1 cellular context compared by ENCODE assay signal in the genomic region with DNA sequence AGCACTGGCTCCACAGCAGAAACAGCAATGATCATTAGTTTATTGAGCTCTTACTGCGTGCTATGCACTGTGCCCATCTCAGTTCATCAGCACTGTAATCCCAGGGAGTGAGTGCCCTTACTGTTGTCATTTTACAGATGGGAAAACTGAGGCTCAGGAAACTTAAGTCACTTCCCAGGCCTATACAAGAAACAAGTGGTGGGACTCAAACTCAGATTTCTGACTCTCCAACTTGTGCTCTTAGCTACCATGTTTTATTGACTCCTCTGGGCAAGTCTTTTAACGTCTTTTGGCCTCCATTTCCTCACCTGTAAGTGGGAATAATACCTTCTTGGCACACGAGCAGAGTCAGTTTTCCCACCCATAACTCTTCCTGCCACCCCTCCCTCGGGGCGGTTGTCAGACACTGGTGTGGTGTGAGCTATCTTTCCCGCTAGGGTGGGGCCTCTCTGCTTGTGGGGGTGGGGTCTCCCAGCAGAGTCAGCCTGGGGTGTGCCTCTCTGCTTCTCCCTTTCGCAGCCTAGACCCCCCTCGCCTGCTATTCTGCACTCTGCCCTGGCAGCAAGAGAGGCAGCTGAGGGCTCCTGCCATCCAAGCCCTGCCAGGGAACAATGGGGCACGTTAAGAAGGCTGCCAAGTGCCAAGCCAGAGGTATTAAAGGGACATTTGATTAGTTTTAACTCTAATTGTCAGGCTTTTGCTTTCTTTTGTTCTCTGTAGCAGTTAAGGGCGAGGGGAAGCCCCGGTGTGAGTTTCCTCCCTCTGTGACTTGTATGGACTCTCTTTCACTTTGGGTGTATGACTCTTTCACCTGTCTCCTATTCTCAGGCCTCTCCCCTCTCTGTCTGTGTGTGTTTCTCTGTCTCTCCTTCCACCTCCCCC.
TF ChIP-seq lines count a peak whose summit lies in the region.

No MANE protein-coding gene starts in this region.

TF ChIP-seq in K562, 482 proteins besides CTCF, POLR2A, EP300 and RAD21 (continued from another document):
- TF ChIP-seq, protein P1, sequence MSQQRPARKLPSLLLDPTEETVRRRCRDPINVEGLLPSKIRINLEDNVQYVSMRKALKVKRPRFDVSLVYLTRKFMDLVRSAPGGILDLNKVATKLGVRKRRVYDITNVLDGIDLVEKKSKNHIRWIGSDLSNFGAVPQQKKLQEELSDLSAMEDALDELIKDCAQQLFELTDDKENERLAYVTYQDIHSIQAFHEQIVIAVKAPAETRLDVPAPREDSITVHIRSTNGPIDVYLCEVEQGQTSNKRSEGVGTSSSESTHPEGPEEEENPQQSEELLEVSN (IDR thresholded peaks at IDR 0.05; ENCODE audit: borderline replicate concordance in 1 of 2, extremely low read depth in 1 of 2, insufficient read depth in 1 of 2, insufficient read length in 1 of 2, low read depth in 1 of 2, low read length in 1 of 2, poor library complexity in 1 of 2, severe bottlenecking in 1 of 2) = peak in 1 of 2 experiments; percentile 40
- TF ChIP-seq ATF7 (IDR thresholded peaks at IDR 0.05) (no peak), GABPB2 (CRISPR knock-in tag; conservative IDR thresholded peaks at IDR 0.05) (no peak), ETS2 (tag; IDR thresholded peaks at IDR 0.05; ENCODE audit: borderline replicate concordance, poor library complexity, severe bottlenecking) (no peak), MAFK (IDR thresholded peaks at IDR 0.05; ENCODE audit: low read length) (no peak), TAF15 (IDR thresholded peaks at IDR 0.05; ENCODE audit: low read depth, low read length) (no peak), MTA3 (IDR thresholded peaks at IDR 0.05; ENCODE audit: borderline replicate concordance) (no peak; the same call in 1 of the 2 replicates)
- TF ChIP-seq, protein P2, sequence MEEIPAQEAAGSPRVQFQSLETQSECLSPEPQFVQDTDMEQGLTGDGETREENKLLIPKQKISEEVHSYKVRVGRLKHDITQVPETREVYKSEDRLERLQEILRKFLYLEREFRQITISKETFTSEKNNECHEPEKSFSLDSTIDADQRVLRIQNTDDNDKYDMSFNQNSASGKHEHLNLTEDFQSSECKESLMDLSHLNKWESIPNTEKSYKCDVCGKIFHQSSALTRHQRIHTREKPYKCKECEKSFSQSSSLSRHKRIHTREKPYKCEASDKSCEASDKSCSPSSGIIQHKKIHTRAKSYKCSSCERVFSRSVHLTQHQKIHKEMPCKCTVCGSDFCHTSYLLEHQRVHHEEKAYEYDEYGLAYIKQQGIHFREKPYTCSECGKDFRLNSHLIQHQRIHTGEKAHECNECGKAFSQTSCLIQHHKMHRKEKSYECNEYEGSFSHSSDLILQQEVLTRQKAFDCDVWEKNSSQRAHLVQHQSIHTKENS (CRISPR knock-in tag; IDR thresholded peaks at IDR 0.05) = no peak
- TF ChIP-seq, protein P3, sequence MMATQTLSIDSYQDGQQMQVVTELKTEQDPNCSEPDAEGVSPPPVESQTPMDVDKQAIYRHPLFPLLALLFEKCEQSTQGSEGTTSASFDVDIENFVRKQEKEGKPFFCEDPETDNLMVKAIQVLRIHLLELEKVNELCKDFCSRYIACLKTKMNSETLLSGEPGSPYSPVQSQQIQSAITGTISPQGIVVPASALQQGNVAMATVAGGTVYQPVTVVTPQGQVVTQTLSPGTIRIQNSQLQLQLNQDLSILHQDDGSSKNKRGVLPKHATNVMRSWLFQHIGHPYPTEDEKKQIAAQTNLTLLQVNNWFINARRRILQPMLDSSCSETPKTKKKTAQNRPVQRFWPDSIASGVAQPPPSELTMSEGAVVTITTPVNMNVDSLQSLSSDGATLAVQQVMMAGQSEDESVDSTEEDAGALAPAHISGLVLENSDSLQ (IDR thresholded peaks at IDR 0.05) = peak; percentile 89
- TF ChIP-seq, protein P4, sequence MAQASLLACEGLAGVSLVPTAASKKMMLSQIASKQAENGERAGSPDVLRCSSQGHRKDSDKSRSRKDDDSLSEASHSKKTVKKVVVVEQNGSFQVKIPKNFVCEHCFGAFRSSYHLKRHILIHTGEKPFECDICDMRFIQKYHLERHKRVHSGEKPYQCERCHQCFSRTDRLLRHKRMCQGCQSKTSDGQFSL (CRISPR knock-in tag; IDR thresholded peaks at IDR 0.05) = no peak
- TF ChIP-seq, protein P4 (tag; IDR thresholded peaks at IDR 0.05) = no peak
- TF ChIP-seq, protein P5, sequence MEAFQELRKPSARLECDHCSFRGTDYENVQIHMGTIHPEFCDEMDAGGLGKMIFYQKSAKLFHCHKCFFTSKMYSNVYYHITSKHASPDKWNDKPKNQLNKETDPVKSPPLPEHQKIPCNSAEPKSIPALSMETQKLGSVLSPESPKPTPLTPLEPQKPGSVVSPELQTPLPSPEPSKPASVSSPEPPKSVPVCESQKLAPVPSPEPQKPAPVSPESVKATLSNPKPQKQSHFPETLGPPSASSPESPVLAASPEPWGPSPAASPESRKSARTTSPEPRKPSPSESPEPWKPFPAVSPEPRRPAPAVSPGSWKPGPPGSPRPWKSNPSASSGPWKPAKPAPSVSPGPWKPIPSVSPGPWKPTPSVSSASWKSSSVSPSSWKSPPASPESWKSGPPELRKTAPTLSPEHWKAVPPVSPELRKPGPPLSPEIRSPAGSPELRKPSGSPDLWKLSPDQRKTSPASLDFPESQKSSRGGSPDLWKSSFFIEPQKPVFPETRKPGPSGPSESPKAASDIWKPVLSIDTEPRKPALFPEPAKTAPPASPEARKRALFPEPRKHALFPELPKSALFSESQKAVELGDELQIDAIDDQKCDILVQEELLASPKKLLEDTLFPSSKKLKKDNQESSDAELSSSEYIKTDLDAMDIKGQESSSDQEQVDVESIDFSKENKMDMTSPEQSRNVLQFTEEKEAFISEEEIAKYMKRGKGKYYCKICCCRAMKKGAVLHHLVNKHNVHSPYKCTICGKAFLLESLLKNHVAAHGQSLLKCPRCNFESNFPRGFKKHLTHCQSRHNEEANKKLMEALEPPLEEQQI (IDR thresholded peaks at IDR 0.05) = no peak
TF ChIP-seq in K562: peak in this region for 28.
